ENCODE assay signal across 10 cellular contexts in genomic region chr18:22194151-22194598, GRCh38. TPM values are rescaled to one million over a fixed set of nuclear protein-coding genes. Genes with fewer than 3 reads are reported as not detected.
DNase-seq lines count a peak whose midpoint lies in the region; ATAC-seq and TF ChIP-seq lines count a peak whose summit lies in the region.
"Had no signal": no experiment of that assay in that cellular context is flagged by ENCODE, and none has a peak within 500 bp of the region (broad histone marks: within the 10 kb centered on the region; RNA-seq: fewer than 3 reads in every experiment).

No MANE protein-coding gene starts in this region.

- no peak for ATAC-seq in lung (ENCODE audit: insufficient read depth, low FRiP score)
- ATAC-seq in GM19023 (IDR thresholded peaks at IDR 0.05; ENCODE audit: unreplicated experiment): no peak
- no peak for ATAC-seq in HG03342 (IDR thresholded peaks at IDR 0.05; ENCODE audit: unreplicated experiment)

- intact Hi-C loops in tibial artery (cut with DNase I; ENCODE audit: low total_unique reads): no loop called here

- peaks cover 0 to 7% of the 10 kb centered on the region in 2 donors for H3K36me3 ChIP-seq in lung (ENCODE audit: control insufficient read depth in 2 of 2, insufficient read depth in 2 of 2, low read length in 2 of 2)
- peaks cover 0 to 4% (median 0%) of the 10 kb centered on the region in 3 donors for H3K36me3 ChIP-seq in tibial artery

- peak; percentile 95 for DNase-seq in OCI-M1 (lab: John Stamatoyannopoulos, UW)
- DNase-seq in fibroblast of pulmonary artery (ENCODE audit: low read depth): peak; percentile 86
- DNase-seq in lung (ENCODE audit: low spot score): no peak
- no peak for DNase-seq in tibial artery
- DNase-seq in COLO668 (lab: John Stamatoyannopoulos, UW; ENCODE audit: unreplicated experiment): no peak
- DNase-seq in stimulated activated CD4-positive, alpha-beta T cell treated with anti-CD3 and anti-CD28 coated beads, Interleukin-4, amount 100 ng/mL, for 4 hours: no peak
- DNase-seq: MG63, NCI-H446 had no signal

- H3K4me3 ChIP-seq in fibroblast of pulmonary artery (replicated peaks; ENCODE audit: low read depth, low read length) (peak overlapping the region; percentile 17), lung (no peak overlapping the region), tibial artery (peak overlapping the region; percentile 1 to 5)
- H3K4me3 ChIP-seq: MG63 had no signal

- peak overlapping the region; percentile 71 to 82 for H3K27ac ChIP-seq in lung (ENCODE audit: low read depth in 1 of 2, low read length in 1 of 2)
- peak overlapping the region; percentile 69 to 76 for H3K27ac ChIP-seq in tibial artery

- H3K9me3 ChIP-seq in lung (ENCODE audit: control insufficient read depth in 2 of 2, insufficient read depth in 1 of 2, low read length in 1 of 2) (no peaks in the 10 kb centered on the region), tibial artery (no peaks in the 10 kb centered on the region)
- H3K9me3 ChIP-seq: MG63 had no signal

- TF ChIP-seq CTCF in fibroblast of pulmonary artery (IDR thresholded peaks at IDR 0.05; ENCODE audit: low read length, missing control alignments) (no peak), lung (IDR thresholded peaks at IDR 0.05; ENCODE audit: control extremely low read depth, extremely low read depth) (no peak), tibial artery (IDR thresholded peaks at IDR 0.05) (no peak)

- H3K4me1 ChIP-seq in lung (ENCODE audit: control insufficient read depth in 2 of 2, insufficient read depth in 2 of 2, low read length in 2 of 2) (peaks cover 16 to 24% of the 10 kb centered on the region in 2 donors), tibial artery (peaks cover 0 to 93% (median 41%) of the 10 kb centered on the region in 4 donors)

- H3K27me3 ChIP-seq in lung (ENCODE audit: control insufficient read depth, insufficient read depth): no peaks in the 10 kb centered on the region
- no peaks in the 10 kb centered on the region for H3K27me3 ChIP-seq in tibial artery
- H3K27me3 ChIP-seq: MG63 had no signal

- 42 to 52% methylated on average over 7 of the region's 7 CpGs for WGBS in lung, 2 donors

RNA-seq across cellular contexts. Expression of gene GATA6, which starts 24.8 kb away (rescaled TPM):
- 10 to 100 TPM; 32.1 to 34.3 TPM for total RNA-seq in lung
- polyA plus RNA-seq in lung: 10 to 100 TPM; 11.3 to 11.5 TPM

Comparison
In these comparisons a context has a peak if more than half of its experiments do, and no peak if none do; other contexts are left out.
1. DNase-seq: peak in OCI-M1 (single experiment) and fibroblast of pulmonary artery (single experiment); none in lung (single experiment), tibial artery (0 of 2), COLO668 (single experiment) and stimulated activated CD4-positive, alpha-beta T cell treated with anti-CD3 and anti-CD28 coated beads, Interleukin-4, amount 100 ng/mL, for 4 hours (0 of 2).